In the genomic region with DNA sequence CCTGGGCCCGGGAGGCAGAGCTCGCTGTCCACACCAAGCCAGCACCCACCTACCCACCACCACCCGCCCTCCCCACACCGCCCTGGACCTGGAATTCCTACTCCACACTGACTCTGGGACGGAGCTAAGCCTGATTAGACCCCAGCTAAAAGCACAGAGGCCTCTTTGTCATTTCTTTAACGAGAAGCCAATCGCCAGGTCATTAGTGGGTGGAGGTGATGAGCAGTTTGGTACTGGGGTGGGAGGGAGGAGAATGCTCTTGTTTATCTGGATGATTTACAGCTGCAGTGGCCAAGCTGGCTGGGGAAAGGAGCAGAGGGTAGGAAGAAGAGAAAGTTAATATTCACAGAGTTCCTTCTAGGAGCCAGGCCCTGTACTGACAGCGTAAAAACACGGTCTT, we compare ENCODE assay signal across 1 cellular context.
A peak's percentile ranks its signal among the peaks of the same experiment; 100 is the strongest.
TF ChIP-seq lines count a peak whose summit lies in the region.

No MANE protein-coding gene starts in this region.

TF ChIP-seq in K562, 482 proteins besides CTCF, POLR2A, EP300 and RAD21:
- TF ChIP-seq CBX1 (IDR thresholded peaks at IDR 0.05; ENCODE audit: low read depth) (no peak), JUND (IDR thresholded peaks at IDR 0.05; ENCODE audit: borderline replicate concordance, low read depth, low read length) (no peak), JUND (tag; IDR thresholded peaks at IDR 0.05; ENCODE audit: borderline replicate concordance, low read depth, low read length) (no peak), EGR1 (conservative IDR thresholded peaks at IDR 0.05) (0 out of 2 replicates have a peak, but pooled peaks have one; percentile 13), ZNF174 (CRISPR knock-in tag; IDR thresholded peaks at IDR 0.05) (no peak), GTF2F1 (IDR thresholded peaks at IDR 0.05; ENCODE audit: low read depth, low read length) (no peak), TFAM (CRISPR knock-in tag; conservative IDR thresholded peaks at IDR 0.05) (no peak), FOXP1 (CRISPR knock-in tag; IDR thresholded peaks at IDR 0.05) (no peak), MEIS2 (IDR thresholded peaks at IDR 0.05; ENCODE audit: partially characterized antibody) (peak; percentile 75), ZNF717 (CRISPR knock-in tag; IDR thresholded peaks at IDR 0.05) (no peak)
- TF ChIP-seq, protein P1, sequence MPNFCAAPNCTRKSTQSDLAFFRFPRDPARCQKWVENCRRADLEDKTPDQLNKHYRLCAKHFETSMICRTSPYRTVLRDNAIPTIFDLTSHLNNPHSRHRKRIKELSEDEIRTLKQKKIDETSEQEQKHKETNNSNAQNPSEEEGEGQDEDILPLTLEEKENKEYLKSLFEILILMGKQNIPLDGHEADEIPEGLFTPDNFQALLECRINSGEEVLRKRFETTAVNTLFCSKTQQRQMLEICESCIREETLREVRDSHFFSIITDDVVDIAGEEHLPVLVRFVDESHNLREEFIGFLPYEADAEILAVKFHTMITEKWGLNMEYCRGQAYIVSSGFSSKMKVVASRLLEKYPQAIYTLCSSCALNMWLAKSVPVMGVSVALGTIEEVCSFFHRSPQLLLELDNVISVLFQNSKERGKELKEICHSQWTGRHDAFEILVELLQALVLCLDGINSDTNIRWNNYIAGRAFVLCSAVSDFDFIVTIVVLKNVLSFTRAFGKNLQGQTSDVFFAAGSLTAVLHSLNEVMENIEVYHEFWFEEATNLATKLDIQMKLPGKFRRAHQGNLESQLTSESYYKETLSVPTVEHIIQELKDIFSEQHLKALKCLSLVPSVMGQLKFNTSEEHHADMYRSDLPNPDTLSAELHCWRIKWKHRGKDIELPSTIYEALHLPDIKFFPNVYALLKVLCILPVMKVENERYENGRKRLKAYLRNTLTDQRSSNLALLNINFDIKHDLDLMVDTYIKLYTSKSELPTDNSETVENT (CRISPR knock-in tag; IDR thresholded peaks at IDR 0.05) = no peak
- TF ChIP-seq, protein P2, sequence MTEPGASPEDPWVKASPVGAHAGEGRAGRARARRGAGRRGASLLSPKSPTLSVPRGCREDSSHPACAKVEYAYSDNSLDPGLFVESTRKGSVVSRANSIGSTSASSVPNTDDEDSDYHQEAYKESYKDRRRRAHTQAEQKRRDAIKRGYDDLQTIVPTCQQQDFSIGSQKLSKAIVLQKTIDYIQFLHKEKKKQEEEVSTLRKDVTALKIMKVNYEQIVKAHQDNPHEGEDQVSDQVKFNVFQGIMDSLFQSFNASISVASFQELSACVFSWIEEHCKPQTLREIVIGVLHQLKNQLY (CRISPR knock-in tag; conservative IDR thresholded peaks at IDR 0.05) = no peak
- TF ChIP-seq, protein P3, sequence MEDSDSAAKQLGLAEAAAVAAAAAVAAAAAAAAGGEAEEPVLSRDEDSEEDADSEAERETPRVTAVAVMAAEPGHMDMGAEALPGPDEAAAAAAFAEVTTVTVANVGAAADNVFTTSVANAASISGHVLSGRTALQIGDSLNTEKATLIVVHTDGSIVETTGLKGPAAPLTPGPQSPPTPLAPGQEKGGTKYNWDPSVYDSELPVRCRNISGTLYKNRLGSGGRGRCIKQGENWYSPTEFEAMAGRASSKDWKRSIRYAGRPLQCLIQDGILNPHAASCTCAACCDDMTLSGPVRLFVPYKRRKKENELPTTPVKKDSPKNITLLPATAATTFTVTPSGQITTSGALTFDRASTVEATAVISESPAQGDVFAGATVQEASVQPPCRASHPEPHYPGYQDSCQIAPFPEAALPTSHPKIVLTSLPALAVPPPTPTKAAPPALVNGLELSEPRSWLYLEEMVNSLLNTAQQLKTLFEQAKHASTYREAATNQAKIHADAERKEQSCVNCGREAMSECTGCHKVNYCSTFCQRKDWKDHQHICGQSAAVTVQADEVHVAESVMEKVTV (CRISPR knock-in tag; IDR thresholded peaks at IDR 0.05) = no peak
- TF ChIP-seq, protein P4, sequence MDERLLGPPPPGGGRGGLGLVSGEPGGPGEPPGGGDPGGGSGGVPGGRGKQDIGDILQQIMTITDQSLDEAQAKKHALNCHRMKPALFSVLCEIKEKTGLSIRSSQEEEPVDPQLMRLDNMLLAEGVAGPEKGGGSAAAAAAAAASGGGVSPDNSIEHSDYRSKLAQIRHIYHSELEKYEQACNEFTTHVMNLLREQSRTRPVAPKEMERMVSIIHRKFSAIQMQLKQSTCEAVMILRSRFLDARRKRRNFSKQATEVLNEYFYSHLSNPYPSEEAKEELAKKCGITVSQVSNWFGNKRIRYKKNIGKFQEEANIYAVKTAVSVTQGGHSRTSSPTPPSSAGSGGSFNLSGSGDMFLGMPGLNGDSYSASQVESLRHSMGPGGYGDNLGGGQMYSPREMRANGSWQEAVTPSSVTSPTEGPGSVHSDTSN (CRISPR knock-in tag; IDR thresholded peaks at IDR 0.05; ENCODE audit: low read depth) = no peak
- TF ChIP-seq, protein P4 (tag; conservative IDR thresholded peaks at IDR 0.05; ENCODE audit: low read depth) = peak; percentile 79
- TF ChIP-seq, protein P5, sequence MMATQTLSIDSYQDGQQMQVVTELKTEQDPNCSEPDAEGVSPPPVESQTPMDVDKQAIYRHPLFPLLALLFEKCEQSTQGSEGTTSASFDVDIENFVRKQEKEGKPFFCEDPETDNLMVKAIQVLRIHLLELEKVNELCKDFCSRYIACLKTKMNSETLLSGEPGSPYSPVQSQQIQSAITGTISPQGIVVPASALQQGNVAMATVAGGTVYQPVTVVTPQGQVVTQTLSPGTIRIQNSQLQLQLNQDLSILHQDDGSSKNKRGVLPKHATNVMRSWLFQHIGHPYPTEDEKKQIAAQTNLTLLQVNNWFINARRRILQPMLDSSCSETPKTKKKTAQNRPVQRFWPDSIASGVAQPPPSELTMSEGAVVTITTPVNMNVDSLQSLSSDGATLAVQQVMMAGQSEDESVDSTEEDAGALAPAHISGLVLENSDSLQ (IDR thresholded peaks at IDR 0.05) = peak; percentile 83
- TF ChIP-seq, protein P6, sequence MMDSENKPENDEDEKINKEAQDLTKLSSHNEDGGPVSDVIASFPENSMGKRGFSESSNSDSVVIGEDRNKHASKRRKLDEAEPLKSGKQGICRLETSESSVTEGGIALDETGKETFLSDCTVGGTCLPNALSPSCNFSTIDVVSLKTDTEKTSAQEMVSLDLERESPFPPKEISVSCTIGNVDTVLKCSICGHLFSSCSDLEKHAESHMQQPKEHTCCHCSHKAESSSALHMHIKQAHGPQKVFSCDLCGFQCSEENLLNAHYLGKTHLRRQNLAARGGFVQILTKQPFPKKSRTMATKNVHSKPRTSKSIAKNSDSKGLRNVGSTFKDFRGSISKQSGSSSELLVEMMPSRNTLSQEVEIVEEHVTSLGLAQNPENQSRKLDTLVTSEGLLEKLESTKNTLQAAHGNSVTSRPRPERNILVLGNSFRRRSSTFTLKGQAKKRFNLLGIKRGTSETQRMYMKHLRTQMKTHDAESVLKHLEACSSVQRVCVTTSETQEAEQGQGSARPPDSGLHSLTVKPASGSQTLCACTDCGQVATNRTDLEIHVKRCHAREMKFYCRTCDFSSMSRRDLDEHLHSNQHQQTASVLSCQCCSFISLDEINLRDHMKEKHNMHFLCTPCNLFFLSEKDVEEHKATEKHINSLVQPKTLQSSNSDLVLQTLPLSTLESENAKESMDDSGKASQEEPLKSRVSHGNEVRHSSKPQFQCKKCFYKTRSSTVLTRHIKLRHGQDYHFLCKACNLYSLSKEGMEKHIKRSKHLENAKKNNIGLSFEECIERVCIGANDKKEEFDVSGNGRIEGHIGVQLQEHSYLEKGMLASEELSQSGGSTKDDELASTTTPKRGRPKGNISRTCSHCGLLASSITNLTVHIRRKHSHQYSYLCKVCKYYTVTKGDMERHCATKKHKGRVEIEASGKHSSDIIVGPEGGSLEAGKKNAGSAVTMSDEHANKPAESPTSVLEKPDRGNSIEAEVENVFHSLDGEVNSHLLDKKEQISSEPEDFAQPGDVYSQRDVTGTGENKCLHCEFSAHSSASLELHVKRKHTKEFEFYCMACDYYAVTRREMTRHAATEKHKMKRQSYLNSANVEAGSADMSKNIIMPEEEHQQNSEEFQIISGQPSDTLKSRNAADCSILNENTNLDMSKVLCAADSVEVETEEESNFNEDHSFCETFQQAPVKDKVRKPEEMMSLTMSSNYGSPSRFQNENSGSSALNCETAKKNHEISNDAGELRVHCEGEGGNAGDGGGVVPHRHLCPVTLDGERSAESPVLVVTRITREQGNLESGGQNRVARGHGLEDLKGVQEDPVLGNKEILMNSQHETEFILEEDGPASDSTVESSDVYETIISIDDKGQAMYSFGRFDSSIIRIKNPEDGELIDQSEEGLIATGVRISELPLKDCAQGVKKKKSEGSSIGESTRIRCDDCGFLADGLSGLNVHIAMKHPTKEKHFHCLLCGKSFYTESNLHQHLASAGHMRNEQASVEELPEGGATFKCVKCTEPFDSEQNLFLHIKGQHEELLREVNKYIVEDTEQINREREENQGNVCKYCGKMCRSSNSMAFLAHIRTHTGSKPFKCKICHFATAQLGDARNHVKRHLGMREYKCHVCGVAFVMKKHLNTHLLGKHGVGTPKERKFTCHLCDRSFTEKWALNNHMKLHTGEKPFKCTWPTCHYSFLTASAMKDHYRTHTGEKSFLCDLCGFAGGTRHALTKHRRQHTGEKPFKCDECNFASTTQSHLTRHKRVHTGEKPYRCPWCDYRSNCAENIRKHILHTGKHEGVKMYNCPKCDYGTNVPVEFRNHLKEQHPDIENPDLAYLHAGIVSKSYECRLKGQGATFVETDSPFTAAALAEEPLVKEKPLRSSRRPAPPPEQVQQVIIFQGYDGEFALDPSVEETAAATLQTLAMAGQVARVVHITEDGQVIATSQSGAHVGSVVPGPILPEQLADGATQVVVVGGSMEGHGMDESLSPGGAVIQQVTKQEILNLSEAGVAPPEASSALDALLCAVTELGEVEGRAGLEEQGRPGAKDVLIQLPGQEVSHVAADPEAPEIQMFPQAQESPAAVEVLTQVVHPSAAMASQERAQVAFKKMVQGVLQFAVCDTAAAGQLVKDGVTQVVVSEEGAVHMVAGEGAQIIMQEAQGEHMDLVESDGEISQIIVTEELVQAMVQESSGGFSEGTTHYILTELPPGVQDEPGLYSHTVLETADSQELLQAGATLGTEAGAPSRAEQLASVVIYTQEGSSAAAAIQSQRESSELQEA (IDR thresholded peaks at IDR 0.05; ENCODE audit: low read depth) = no peak
- TF ChIP-seq, protein P7, sequence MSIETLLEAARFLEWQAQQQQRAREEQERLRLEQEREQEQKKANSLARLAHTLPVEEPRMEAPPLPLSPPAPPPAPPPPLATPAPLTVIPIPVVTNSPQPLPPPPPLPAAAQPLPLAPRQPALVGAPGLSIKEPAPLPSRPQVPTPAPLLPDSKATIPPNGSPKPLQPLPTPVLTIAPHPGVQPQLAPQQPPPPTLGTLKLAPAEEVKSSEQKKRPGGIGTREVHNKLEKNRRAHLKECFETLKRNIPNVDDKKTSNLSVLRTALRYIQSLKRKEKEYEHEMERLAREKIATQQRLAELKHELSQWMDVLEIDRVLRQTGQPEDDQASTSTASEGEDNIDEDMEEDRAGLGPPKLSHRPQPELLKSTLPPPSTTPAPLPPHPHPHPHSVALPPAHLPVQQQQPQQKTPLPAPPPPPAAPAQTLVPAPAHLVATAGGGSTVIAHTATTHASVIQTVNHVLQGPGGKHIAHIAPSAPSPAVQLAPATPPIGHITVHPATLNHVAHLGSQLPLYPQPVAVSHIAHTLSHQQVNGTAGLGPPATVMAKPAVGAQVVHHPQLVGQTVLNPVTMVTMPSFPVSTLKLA (conservative IDR thresholded peaks at IDR 0.05) = no peak
